In genomic region chr17:49621420-49621819, GRCh38 we compare ENCODE assay signal across 17 cellular contexts. TPM values are rescaled to one million over a fixed set of nuclear protein-coding genes. Genes with fewer than 3 reads are reported as not detected.
"Had no signal": no experiment of that assay in that cellular context is flagged by ENCODE, and none has a peak within 500 bp of the region (broad histone marks: within the 10 kb centered on the region; RNA-seq: fewer than 3 reads in every experiment).

No MANE protein-coding gene starts in this region.

- H3K4me3 Mint-ChIP-seq: activated CD4-positive, alpha-beta T cell treated with anti-CD3 and anti-CD28 coated beads, Interleukin-2, amount 10 ng/mL, durations not matched to agents 24 days and 14 days; activated T-helper 1 cell treated with anti-CD3 and anti-CD28 coated beads, Interleukin-12 subunit alpha, Interleukin-12 subunit beta, Interleukin-2, Interleukin-4 antibody, amounts not matched to agents 30 ng/mL and 10 ng/mL and 1 ng/mL, durations not matched to agents 14 hours and 24 hours and 36 hours; memory B cell; naive thymus-derived CD8-positive, alpha-beta T cell; T-helper 2 cell treated with Interferon-gamma antibody and Interleukin-4, amounts not matched to agents 5 μg/mL and 100 μg/mL, for 36 hours had no signal

- H3K9ac ChIP-seq: parathyroid adenoma had no signal

- ATAC-seq: left lobe of liver; mucosa of descending colon; naive thymus-derived CD8-positive, alpha-beta T cell had no signal

- H3K9me3 ChIP-seq: mucosa of descending colon, upper lobe of left lung had no signal

- H3K27ac ChIP-seq: parathyroid adenoma, upper lobe of left lung had no signal

- H3K27ac Mint-ChIP-seq: activated T-helper 1 cell treated with anti-CD3 and anti-CD28 coated beads, Interleukin-12 subunit alpha, Interleukin-12 subunit beta, Interleukin-2, Interleukin-4 antibody, amounts not matched to agents 30 ng/mL and 10 ng/mL and 1 ng/mL, durations not matched to agents 14 hours and 24 hours and 36 hours; memory B cell had no signal

- DNase-seq: activated CD4-positive, alpha-beta T cell treated with anti-CD3 and anti-CD28 coated beads, Interleukin-2, amount 10 ng/mL, durations not matched to agents 24 days and 14 days; activated CD4-positive, CD25-positive, alpha-beta regulatory T cell; activated CD8-positive, alpha-beta memory T cell treated with anti-CD3 and anti-CD28 coated beads, Interleukin-2, amount 50 U/mL, for 48 hours; activated naive CD4-positive, alpha-beta T cell; foreskin melanocyte; islet precursor cell; mucosa of descending colon; naive thymus-derived CD8-positive, alpha-beta T cell; retina; stimulated activated CD4-positive, alpha-beta T cell treated with anti-CD3 and anti-CD28 coated beads, Interleukin-2, amount 100 ng/mL, for 48 hours; stimulated activated naive CD4-positive, alpha-beta T cell; upper lobe of left lung had no signal

- H3K4me3 ChIP-seq: mucosa of descending colon, upper lobe of left lung had no signal

- H3K9me3 Mint-ChIP-seq: activated CD4-positive, alpha-beta T cell treated with anti-CD3 and anti-CD28 coated beads, Interleukin-2, amount 10 ng/mL, durations not matched to agents 24 days and 14 days; activated T-helper 1 cell treated with anti-CD3 and anti-CD28 coated beads, Interleukin-12 subunit alpha, Interleukin-12 subunit beta, Interleukin-2, Interleukin-4 antibody, amounts not matched to agents 30 ng/mL and 10 ng/mL and 1 ng/mL, durations not matched to agents 14 hours and 24 hours and 36 hours; memory B cell; naive thymus-derived CD8-positive, alpha-beta T cell; T-helper 2 cell treated with Interferon-gamma antibody and Interleukin-4, amounts not matched to agents 5 μg/mL and 100 μg/mL, for 36 hours had no signal

- H3K27me3 Mint-ChIP-seq: activated CD4-positive, alpha-beta T cell treated with anti-CD3 and anti-CD28 coated beads, Interleukin-2, amount 10 ng/mL, durations not matched to agents 24 days and 14 days; memory B cell; naive thymus-derived CD8-positive, alpha-beta T cell had no signal

- H3K27me3 ChIP-seq: upper lobe of left lung had no signal

RNA-seq across cellular contexts. Expression of gene NXPH3, which starts 45.7 kb away (rescaled TPM):
- total RNA-seq: activated CD4-positive, alpha-beta T cell treated with anti-CD3 and anti-CD28 coated beads, Interleukin-2, amount 10 ng/mL, durations not matched to agents 24 days and 14 days; activated T-helper 1 cell treated with anti-CD3 and anti-CD28 coated beads, Interleukin-12 subunit alpha, Interleukin-12 subunit beta, Interleukin-2, Interleukin-4 antibody, amounts not matched to agents 30 ng/mL and 10 ng/mL and 1 ng/mL, durations not matched to agents 14 hours and 24 hours and 36 hours; naive thymus-derived CD8-positive, alpha-beta T cell had no signal
- polyA plus RNA-seq: naive thymus-derived CD8-positive, alpha-beta T cell had no signal
